Comparison of ENCODE assay signal across 28 cellular contexts in genomic region chr16:3906363-3906762, GRCh38.
"Had no signal": no experiment of that assay in that cellular context is flagged by ENCODE, and none has a peak within 500 bp of the region (broad histone marks: within the 10 kb centered on the region; RNA-seq: fewer than 3 reads in every experiment).

No MANE protein-coding gene starts in this region.

- H3K27me3 ChIP-seq: colonic mucosa, dorsolateral prefrontal cortex, esophagus muscularis mucosa, esophagus squamous epithelium, gastrocnemius medialis, gastroesophageal sphincter, heart left ventricle, heart right ventricle had no signal

- H3K9me3 ChIP-seq: colonic mucosa, esophagus muscularis mucosa, esophagus squamous epithelium, gastrocnemius medialis, gastroesophageal sphincter, heart left ventricle, heart right ventricle had no signal

- DNase-seq: colonic mucosa; cortex of kidney; dermis blood vessel endothelial cell; effector CD4-positive, alpha-beta T cell; effector CD8-positive, alpha-beta T cell; effector memory CD4-positive, alpha-beta T cell; effector memory CD8-positive, alpha-beta T cell; endodermal cell; erythroblast; esophagus squamous epithelium; foreskin fibroblast; foreskin keratinocyte; foreskin melanocyte; gastrocnemius medialis; glutamatergic neuron; head of caudate nucleus; heart left ventricle; heart right ventricle had no signal

- H3K4me1 ChIP-seq: colonic mucosa, esophagus muscularis mucosa, esophagus squamous epithelium, foreskin keratinocyte, gastroesophageal sphincter, heart left ventricle, heart right ventricle had no signal

- H3K27ac ChIP-seq: colonic mucosa, coronary artery, dorsolateral prefrontal cortex, epithelial cell of prostate, esophagus muscularis mucosa, esophagus squamous epithelium, foreskin keratinocyte, gastrocnemius medialis, gastroesophageal sphincter, heart left ventricle, heart right ventricle had no signal

- H3K4me3 ChIP-seq: colonic mucosa, coronary artery, dorsolateral prefrontal cortex, esophagus muscularis mucosa, esophagus squamous epithelium, gastrocnemius medialis, gastroesophageal sphincter, heart left ventricle, heart right ventricle had no signal

- FAIRE-seq: colon, endometrium, endothelial cell of umbilical vein, frontal cortex had no signal

- ATAC-seq: effector memory CD8-positive, alpha-beta T cell; esophagus mucosa; foreskin keratinocyte; gastrocnemius medialis; gastroesophageal sphincter; heart left ventricle; heart right ventricle had no signal

- H3K36me3 ChIP-seq: colonic mucosa, esophagus muscularis mucosa, esophagus squamous epithelium, gastrocnemius medialis, gastroesophageal sphincter, heart left ventricle, heart right ventricle had no signal
